8 cellular contexts compared by ENCODE assay signal in genomic region chr5:923473-923873, GRCh38. TPM values are rescaled to one million over a fixed set of nuclear protein-coding genes. Genes with fewer than 3 reads are reported as not detected.
DNase-seq lines count a peak whose midpoint lies in the region; ATAC-seq and TF ChIP-seq lines count a peak whose summit lies in the region.

No MANE protein-coding gene starts in this region.

- H3K9ac ChIP-seq in PC-3 (ENCODE audit: low read length) (no peak overlapping the region), neural progenitor cell (no peak overlapping the region)

- H3K9me3 ChIP-seq in PC-3 (ENCODE audit: low read length): no peaks in the 10 kb centered on the region
- no peaks in the 10 kb centered on the region for H3K9me3 ChIP-seq in neural progenitor cell (ENCODE audit: low read depth)

- no peak overlapping the region for H2AFZ ChIP-seq in PC-3 (ENCODE audit: low read length)
- H2AFZ ChIP-seq in neural progenitor cell (replicated peaks): no peak overlapping the region

- BruUV-seq in PC-3 (replicated peaks; lab: Mats Ljungman, UMichigan): no TSS peak

- no peaks in the 10 kb centered on the region for H3K9me3 Mint-ChIP-seq in neural progenitor cell

- DNase-seq in C1 segment of cervical spinal cord (lab: John Stamatoyannopoulos, UW) (peak in 10 of 14 donors; percentile 10 to 59 (median 20)), HuH-7 (ENCODE audit: low spot score) (peak; percentile 89), PC-3 (peak; percentile 72), fibroblast of gingiva (ENCODE audit: low read depth) (peak; percentile 59), neural progenitor cell (ENCODE audit: low spot score) (peak; percentile 93), superior temporal gyrus (ENCODE audit: extremely low spot score) (peak; percentile 64)
- DNase-seq in activated T-cell treated with anti-CD3 and anti-CD28 coated beads, Interleukin-2, amount 50 U/mL, for 1 hour: peak; percentile 76

- peaks cover 8% of the 10 kb centered on the region for H3K27me3 Mint-ChIP-seq in neural progenitor cell (ENCODE audit: insufficient read depth, low read depth)

- H3K27me3 ChIP-seq in PC-3 (ENCODE audit: low read length) (no peaks in the 10 kb centered on the region), neural progenitor cell (peaks cover 43% of the 10 kb centered on the region)

- H3K79me2 ChIP-seq in PC-3 (ENCODE audit: low read length) (no peaks in the 10 kb centered on the region), neural progenitor cell (ENCODE audit: low read depth) (no peaks in the 10 kb centered on the region)

- intact Hi-C loops in PC-3 (cut with micrococcal nuclease): loop anchor here (1.0 to 10.0 kb wide), 3 partner anchors 89 to 721 kb away; no protein-coding TSS in a partner anchor

- peak; percentile 72 for ATAC-seq in GM19328 (IDR thresholded peaks at IDR 0.05; ENCODE audit: unreplicated experiment)
- ATAC-seq in PC-3: peak; percentile 95

- no peaks in the 10 kb centered on the region for H3F3A ChIP-seq in PC-3 (ENCODE audit: low read length, unreplicated experiment)
- H3F3A ChIP-seq in neural progenitor cell (ENCODE audit: low read depth): peaks cover 3% of the 10 kb centered on the region

- no peak overlapping the region for H3K27ac ChIP-seq in PC-3 (ENCODE audit: low read length)
- no peak overlapping the region for H3K27ac ChIP-seq in neural progenitor cell

- H3K4me1 Mint-ChIP-seq in neural progenitor cell: peaks cover 3% of the 10 kb centered on the region

- H3K4me3 Mint-ChIP-seq in neural progenitor cell: no peak overlapping the region

- POLR2A ChIA-PET in PC-3 (lab: Charles Lee; ENCODE audit: unreplicated experiment): no interaction called here

- H3K36me3 Mint-ChIP-seq in neural progenitor cell: peaks cover 6% of the 10 kb centered on the region

- no peak overlapping the region for H3K27ac Mint-ChIP-seq in neural progenitor cell

- H3K36me3 ChIP-seq in PC-3 (ENCODE audit: low read depth, low read length) (peaks cover 3% of the 10 kb centered on the region; the same call in 1 of the 2 replicates), neural progenitor cell (no peaks in the 10 kb centered on the region)

- CTCF ChIA-PET in PC-3 (lab: Charles Lee): interaction anchor here (0.8 to 1.2 kb wide), 2 partner anchors 72 to 251 kb away, joined by 3 to 4 read pairs; no protein-coding TSS in a partner anchor

- H3K4me3 ChIP-seq in PC-3 (ENCODE audit: low read length) (no peak overlapping the region), neural progenitor cell (no peak overlapping the region)

- TF ChIP-seq CTCF in PC-3 (conservative IDR thresholded peaks at IDR 0.05; ENCODE audit: low read depth, low read length) (peak; percentile 85), neural progenitor cell (IDR thresholded peaks at IDR 0.05) (peak; percentile 90)

- H3K9me2 ChIP-seq in PC-3 (replicated peaks; ENCODE audit: low read length): no peaks in the 10 kb centered on the region

- H3K4me1 ChIP-seq in PC-3 (ENCODE audit: insufficient read depth, low read length) (no peaks in the 10 kb centered on the region), neural progenitor cell (peaks cover 8% of the 10 kb centered on the region)

- H4K20me1 ChIP-seq in PC-3 (ENCODE audit: low read length): no peaks in the 10 kb centered on the region
- no peaks in the 10 kb centered on the region for H4K20me1 ChIP-seq in neural progenitor cell (ENCODE audit: low read depth)

- H3K4me2 ChIP-seq in PC-3 (ENCODE audit: low read length) (no peak overlapping the region), neural progenitor cell (no peak overlapping the region)

RNA-seq across cellular contexts. Expression of gene TRIP13, which starts 30.8 kb away (rescaled TPM):
- 56.4 and 69.0 TPM in 2 replicates for total RNA-seq in PC-3 (2014; rRNA removed)
- total RNA-seq in neural progenitor cell (ENCODE audit: low replicate concordance): 32.3 and 32.6 TPM in 2 replicates

RNA-seq across cellular contexts. Expression of gene BRD9, which starts 30.9 kb away (rescaled TPM):
- total RNA-seq in PC-3 (2014; rRNA removed) (50.4 and 64.7 TPM in 2 replicates), neural progenitor cell (ENCODE audit: low replicate concordance) (37.5 and 45.1 TPM in 2 replicates)

Comparison
In these comparisons a context has a peak if more than half of its experiments do, and no peak if none do; other contexts are left out.
1. DNase-seq: peak in every context shown above with its lines; median percentile 93 in neural progenitor cell; 89 in HuH-7; 76 in activated T-cell treated with anti-CD3 and anti-CD28 coated beads, Interleukin-2, amount 50 U/mL, for 1 hour; 72 in PC-3; 64 in superior temporal gyrus; 59 in fibroblast of gingiva; 20 in C1 segment of cervical spinal cord.